14 cellular contexts compared by ENCODE assay signal in genomic region chr4:102578819-102579218, GRCh38.
A peak's percentile ranks its signal among the peaks of the same experiment; 100 is the strongest.
DNase-seq lines count a peak whose midpoint lies in the region; ATAC-seq and TF ChIP-seq lines count a peak whose summit lies in the region.
"Had no signal": no experiment of that assay in that cellular context is flagged by ENCODE, and none has a peak within 500 bp of the region (broad histone marks: within the 10 kb centered on the region; RNA-seq: fewer than 3 reads in every experiment).

No MANE protein-coding gene starts in this region.

- H3K27me3 Mint-ChIP-seq in activated CD4-positive, alpha-beta T cell treated with anti-CD3 and anti-CD28 coated beads, Interleukin-2, amount 10 ng/mL, durations not matched to agents 24 days and 14 days, result no peaks in the 10 kb centered on the region
- H3K27me3 Mint-ChIP-seq in T-cell, result no peaks in the 10 kb centered on the region
- H3K27me3 Mint-ChIP-seq: IgD-negative memory B cell had no signal

- peak; percentile 72 for DNase-seq in activated CD4-positive, alpha-beta T cell treated with anti-CD3 and anti-CD28 coated beads, Interleukin-2, amount 10 ng/mL, durations not matched to agents 24 days and 14 days
- DNase-seq in activated CD4-positive, alpha-beta T cell treated with anti-CD3 and anti-CD28 coated beads, Interleukin-2, amount 50 U/mL, for 4 hours, result no peak
- DNase-seq in T-cell (peak in 3 of 34 experiments; percentile 8 to 22 (median 12)), fibroblast of villous mesenchyme (ENCODE audit: low read depth) (no peak), putamen (ENCODE audit: low spot score) (peak; percentile 31), NCI-H345 (lab: John Stamatoyannopoulos, UW) (no peak)
- DNase-seq: activated CD4-positive, CD25-positive, alpha-beta regulatory T cell treated with anti-CD3 and anti-CD28 coated beads, Interleukin-2, amount 50 U/mL, for 72 hours; GM23248; NCI-H2171 treated with DMSO at 0.1 percent for 48 hours; Right ventricle myocardium superior had no signal

- no peaks in the 10 kb centered on the region for H3K9me3 Mint-ChIP-seq in activated CD4-positive, alpha-beta T cell treated with anti-CD3 and anti-CD28 coated beads, Interleukin-2, amount 10 ng/mL, durations not matched to agents 24 days and 14 days
- H3K9me3 Mint-ChIP-seq in T-cell, result no peaks in the 10 kb centered on the region
- H3K9me3 Mint-ChIP-seq: IgD-negative memory B cell, nephron had no signal

- H3K4me3 ChIP-seq in fibroblast of villous mesenchyme (ENCODE audit: low read depth, low read length), result no peak overlapping the region
- H3K4me3 ChIP-seq: GM23248 had no signal

- POLR2A ChIA-PET in T-cell (lab: Charles Lee), result interaction anchor here in 1 of 2 donors (1.1 kb wide), 1 partner anchor 10 kb away, joined by 7 read pairs; no protein-coding TSS in a partner anchor

- peaks cover 62% of the 10 kb centered on the region for H3K4me1 Mint-ChIP-seq in activated CD4-positive, alpha-beta T cell treated with anti-CD3 and anti-CD28 coated beads, Interleukin-2, amount 10 ng/mL, durations not matched to agents 24 days and 14 days
- peaks cover 60 to 72% (median 70%) of the 10 kb centered on the region in 3 donors for H3K4me1 Mint-ChIP-seq in T-cell
- H3K4me1 Mint-ChIP-seq: nephron had no signal

- ATAC-seq in T-cell (replicated peaks in 1 of 4) (peak in 2 of 4 experiments; percentile 52 to 63), GM19351 (IDR thresholded peaks at IDR 0.05; ENCODE audit: unreplicated experiment) (no peak), HG02759 (IDR thresholded peaks at IDR 0.05; ENCODE audit: unreplicated experiment) (no peak)

- peaks cover 71% of the 10 kb centered on the region for H3K36me3 Mint-ChIP-seq in activated CD4-positive, alpha-beta T cell treated with anti-CD3 and anti-CD28 coated beads, Interleukin-2, amount 10 ng/mL, durations not matched to agents 24 days and 14 days (ENCODE audit: low read depth)
- peaks cover 59% of the 10 kb centered on the region for H3K36me3 Mint-ChIP-seq in T-cell

- TF ChIP-seq CTCF in fibroblast of villous mesenchyme (IDR thresholded peaks at IDR 0.05; ENCODE audit: insufficient read depth, low read depth, low read length), result peak; percentile 17

- intact Hi-C loops in activated CD4-positive, alpha-beta T cell treated with anti-CD3 and anti-CD28 coated beads, Interleukin-2, amount 10 ng/mL, durations not matched to agents 24 days and 14 days (cut with micrococcal nuclease), result no loop called here

- peak overlapping the region; percentile 29 for H3K27ac Mint-ChIP-seq in activated CD4-positive, alpha-beta T cell treated with anti-CD3 and anti-CD28 coated beads, Interleukin-2, amount 10 ng/mL, durations not matched to agents 24 days and 14 days
- peak overlapping the region; percentile 56 to 64 for H3K27ac Mint-ChIP-seq in T-cell
- H3K27ac Mint-ChIP-seq: nephron had no signal

- H3K4me3 Mint-ChIP-seq in activated CD4-positive, alpha-beta T cell treated with anti-CD3 and anti-CD28 coated beads, Interleukin-2, amount 10 ng/mL, durations not matched to agents 24 days and 14 days, result no peak overlapping the region
- no peak overlapping the region for H3K4me3 Mint-ChIP-seq in T-cell
- H3K4me3 Mint-ChIP-seq: IgD-negative memory B cell, nephron had no signal

- CTCF ChIA-PET in T-cell (lab: Charles Lee), result interaction anchor here (0.6 to 1.3 kb wide), 6 partner anchors 18 to 79 kb away, joined by 3 to 6 read pairs (median 3); no protein-coding TSS in a partner anchor

Comparison
In these comparisons a context has a peak if more than half of its experiments do, and no peak if none do; other contexts are left out.
1. DNase-seq: peak in activated CD4-positive, alpha-beta T cell treated with anti-CD3 and anti-CD28 coated beads, Interleukin-2, amount 10 ng/mL, durations not matched to agents 24 days and 14 days (single experiment) and putamen (single experiment); none in activated CD4-positive, alpha-beta T cell treated with anti-CD3 and anti-CD28 coated beads, Interleukin-2, amount 50 U/mL, for 4 hours (0 of 2), fibroblast of villous mesenchyme (single experiment) and NCI-H345 (single experiment).